ENCODE assay signal across 26 cellular contexts in genomic region chr6:167054987-167055386, GRCh38.
"Had no signal": no experiment of that assay in that cellular context is flagged by ENCODE, and none has a peak within 500 bp of the region (broad histone marks: within the 10 kb centered on the region; RNA-seq: fewer than 3 reads in every experiment).

No MANE protein-coding gene starts in this region.

- H3K27me3 Mint-ChIP-seq: progenitor cell of endocrine pancreas had no signal

- H3K4me3 Mint-ChIP-seq: activated naive CD8-positive, alpha-beta T cell; central memory CD8-positive, alpha-beta T cell; nephron had no signal

- DNase-seq: activated CD4-positive, alpha-beta T cell treated with anti-CD3 and anti-CD28 coated beads for 48 hours; activated CD4-positive, alpha-beta T cell treated with anti-CD3 and anti-CD28 coated beads, Interleukin-2, amount 50 U/mL, for 48 hours; activated CD4-positive, CD25-positive, alpha-beta regulatory T cell; activated CD8-positive, alpha-beta memory T cell treated with anti-CD3 and anti-CD28 coated beads, Interleukin-2, amount 50 U/mL, for 4 hours; activated naive CD4-positive, alpha-beta T cell treated with Interleukin-2 at 50 U/mL for 16 hours; activated T-cell treated with anti-CD3 and anti-CD28 coated beads, Interleukin-2, amount 50 U/mL, for 1 hour; anterior cingulate cortex; effector CD8-positive, alpha-beta T cell; erythroblast; left cardiac atrium; left ventricle myocardium superior; mucosa of descending colon; right lobe of liver; stimulated activated CD4-positive, alpha-beta T cell treated with anti-CD3 and anti-CD28 coated beads, Interleukin-2, amount 100 ng/mL, for 48 hours; stimulated activated naive CD8-positive, alpha-beta T cell treated with anti-CD3 and anti-CD28 coated beads, Interleukin-15, Interleukin-2, amounts not matched to agents 100 U/mL and 50 U/mL, for 24 hours; SW 1271; testis; transverse colon had no signal

- H3K27ac Mint-ChIP-seq: activated naive CD8-positive, alpha-beta T cell; activated T-helper 2 cell treated with anti-CD3 and anti-CD28 coated beads, Interferon-gamma antibody, Interleukin-2, Interleukin-4, amounts not matched to agents 10 μg/mL and 5 μg/mL and 100 μg/mL, durations not matched to agents 14 hours and 24 hours and 36 hours; nephron; progenitor cell of endocrine pancreas had no signal

- H3K4me1 Mint-ChIP-seq: central memory CD8-positive, alpha-beta T cell had no signal

- H3K9me3 Mint-ChIP-seq: activated T-helper 2 cell treated with anti-CD3 and anti-CD28 coated beads, Interferon-gamma antibody, Interleukin-2, Interleukin-4, amounts not matched to agents 10 μg/mL and 5 μg/mL and 100 μg/mL, durations not matched to agents 14 hours and 24 hours and 36 hours; central memory CD8-positive, alpha-beta T cell had no signal

- FAIRE-seq: bronchial epithelial cell, keratinocyte had no signal

- ATAC-seq: gastroesophageal sphincter; left ventricle myocardium superior; mucosa of descending colon; right lobe of liver; stimulated activated naive CD8-positive, alpha-beta T cell treated with anti-CD3 and anti-CD28 coated beads, Interleukin-15, Interleukin-2, amounts not matched to agents 100 U/mL and 50 U/mL, for 24 hours had no signal
